8 cellular contexts compared by ENCODE assay signal in genomic region chr20:43507150-43508080, GRCh38. TPM values are rescaled to one million over a fixed set of nuclear protein-coding genes. Genes with fewer than 3 reads are reported as not detected.
A peak's percentile ranks its signal among the peaks of the same experiment; 100 is the strongest.
DNase-seq lines count a peak whose midpoint lies in the region; ATAC-seq and TF ChIP-seq lines count a peak whose summit lies in the region.

Gene L3MBTL1, plus strand, starts transcription at chr20:43507697. Its CDS starts 5,807 bp downstream, at chr20:43513504.

- H3K27ac ChIP-seq in ACC112 (ENCODE audit: low read depth, low read length) = no peak within 1 kb of the TSS
- H3K27ac ChIP-seq in temporal lobe (ENCODE audit: low read depth, low read length) = no peak within 1 kb of the TSS

- ATAC-seq in GM18517 (IDR thresholded peaks at IDR 0.05; ENCODE audit: unreplicated experiment) (no peak), GM19397 (IDR thresholded peaks at IDR 0.05; ENCODE audit: unreplicated experiment) (no peak)

- intact Hi-C loops in lower leg skin (cut with DNase I; ENCODE audit: low total_unique reads) = no loop called here

- H3K4me3 ChIP-seq in ACC112 (ENCODE audit: low read depth, low read length) (peak within 1 kb of the TSS; percentile 82), lower leg skin (ENCODE audit: low read depth, poor library complexity, severe bottlenecking) (peak within 1 kb of the TSS; percentile 54)

- H3K27me3 ChIP-seq in ACC112 (ENCODE audit: insufficient read depth, low read length) = peaks cover 36% of the 10 kb centered on the region

- no peaks in the 10 kb centered on the region for H3K79me2 ChIP-seq in ACC112 (ENCODE audit: control insufficient read depth, insufficient read depth, low read length, unreplicated experiment)

- H2AFZ ChIP-seq in ACC112 (ENCODE audit: low read length, unreplicated experiment) = peak within 1 kb of the TSS; percentile 63

- H3K4me1 ChIP-seq in ACC112 (ENCODE audit: control insufficient read depth, insufficient read depth, low read length, unreplicated experiment) = no peaks in the 10 kb centered on the region

- TF ChIP-seq CTCF in GM20000 (IDR thresholded peaks at IDR 0.05; ENCODE audit: extremely low read depth, missing control alignments) (no peak), lower leg skin (IDR thresholded peaks at IDR 0.05) (no peak)

- TF ChIP-seq POLR2A in lower leg skin (IDR thresholded peaks at IDR 0.05) = no peak

- H3K36me3 ChIP-seq in ACC112 (ENCODE audit: insufficient read depth, low read length) = no peaks in the 10 kb centered on the region

- WGBS in lower leg skin, 2 donors = 6 to 7% methylated on average over 56 to 64 of the region's 95 CpGs

- in situ Hi-C loops in SK-MEL-5 (cut with HindIII; ENCODE audit: low pct_unique_long_range_greater_than_20kb, low sequenced_read_pairs) = no loop called here

- peak; percentile 79 for DNase-seq in GM20000 (ENCODE audit: low spot score)
- peak; percentile 47 for DNase-seq in SK-MEL-5 (ENCODE audit: low read depth, low spot score)
- DNase-seq in ecto neural progenitor cell (ENCODE audit: low spot score) = peak; percentile 81
- no peak for DNase-seq in lower leg skin (ENCODE audit: low spot score in 2 of 2)

RNA-seq across cellular contexts. Expression of gene L3MBTL1, which starts in this region (rescaled TPM):
- 1.2 and 2.0 TPM in 2 replicates for total RNA-seq in SK-MEL-5 (2014; rRNA removed; shearing (Covaris generic))
- polyA plus RNA-seq in SK-MEL-5 (2015; cell fraction: cytosol; rRNA removed) = 1.2 and 1.5 TPM in 2 replicates
- polyA plus RNA-seq in SK-MEL-5 (2015; cell fraction: nucleus; rRNA removed) = 11.7 and 15.2 TPM in 2 replicates
- total RNA-seq in lower leg skin = 10 to 100 TPM in 2 of 4 donors, 1 to 10 TPM in 2; 5.2 to 23.2 (median 9.7) TPM
- 14.8 TPM for total RNA-seq in temporal lobe

Comparison
In these comparisons a context has a peak if more than half of its experiments do, and no peak if none do; other contexts are left out.
1. DNase-seq: peak in GM20000 (single experiment), SK-MEL-5 (single experiment) and ecto neural progenitor cell (single experiment); none in lower leg skin (0 of 2).